8 cellular contexts compared by ENCODE assay signal in the genomic region with DNA sequence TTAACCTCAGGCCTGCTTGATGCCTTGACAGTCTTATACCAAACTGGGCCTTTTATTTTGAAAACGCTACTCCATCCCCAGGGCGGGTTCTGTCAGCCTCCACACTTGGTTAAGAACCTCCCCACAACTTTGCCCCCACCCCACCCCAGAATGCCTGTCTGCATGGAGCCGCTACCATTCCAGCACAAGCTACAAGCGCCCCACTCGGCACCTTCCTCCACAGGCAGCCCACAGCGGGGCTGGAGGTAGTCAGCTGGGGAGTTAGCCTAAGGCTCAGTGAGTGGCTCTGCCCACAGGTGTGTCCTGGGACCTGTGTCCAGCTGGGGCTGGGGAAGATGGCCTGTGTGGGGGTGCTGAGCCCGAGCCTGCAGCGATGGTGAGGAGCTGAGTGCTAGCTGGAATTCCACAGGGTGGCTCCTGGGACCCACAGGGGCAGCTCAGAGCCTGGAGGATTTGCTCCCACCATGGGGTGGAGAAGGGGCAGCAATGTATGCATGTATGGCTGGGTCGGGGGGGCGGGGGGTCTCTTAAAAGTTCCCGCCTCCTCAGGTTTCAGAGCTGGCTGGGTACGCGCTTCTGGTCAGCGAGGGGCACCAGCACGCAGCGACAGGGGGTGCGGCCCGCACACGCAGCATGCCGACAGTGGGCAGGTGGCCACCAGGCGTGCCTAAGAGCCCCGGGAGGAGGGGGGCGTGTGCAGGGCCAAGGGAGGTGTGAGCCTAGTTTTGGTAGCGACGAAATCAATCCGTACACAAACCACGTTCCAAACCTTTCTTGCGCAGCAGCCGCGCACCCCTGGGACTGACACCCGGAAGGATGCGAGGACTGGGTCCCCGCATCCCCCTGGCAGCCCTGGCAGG. TPM values are rescaled to one million over a fixed set of nuclear protein-coding genes. Genes with fewer than 3 reads are reported as not detected.
DNase-seq lines count a peak whose midpoint lies in the region; ATAC-seq and TF ChIP-seq lines count a peak whose summit lies in the region.

No MANE protein-coding gene starts in this region.

- peak; percentile 56 for DNase-seq in activated CD8-positive, alpha-beta memory T cell treated with anti-CD3 and anti-CD28 coated beads for 24 hours
- DNase-seq in activated CD8-positive, alpha-beta memory T cell treated with anti-CD3 and anti-CD28 coated beads, Interleukin-2, amount 10 ng/mL, durations not matched to agents 7 days and 5 days, result no peak
- DNase-seq in caudate nucleus (lab: John Stamatoyannopoulos, UW) (peak in 31 of 61 donors; percentile 22 to 81 (median 47)), memory B cell (ENCODE audit: low spot score in 2 of 2) (no peak), upper lobe of left lung (peak in 1 of 2 donors; percentile 58)

- no peak for TF ChIP-seq EP300 in upper lobe of left lung (IDR thresholded peaks at IDR 0.05)

- H3K36me3 Mint-ChIP-seq in activated CD8-positive, alpha-beta memory T cell treated with anti-CD3 and anti-CD28 coated beads, Interleukin-2, amount 10 ng/mL, durations not matched to agents 7 days and 5 days, result no peaks in the 10 kb centered on the region
- no peaks in the 10 kb centered on the region for H3K36me3 Mint-ChIP-seq in memory B cell

- CTCF ChIA-PET in activated CD8-positive, alpha-beta memory T cell treated with anti-CD3 and anti-CD28 coated beads, Interleukin-2, amount 10 ng/mL, durations not matched to agents 7 days and 5 days (lab: Charles Lee), result interaction anchor here (0.9 to 2.6 kb wide), 3 partner anchors 9 to 213 kb away, joined by 3 to 8 read pairs (median 3); no protein-coding TSS in a partner anchor

- H3K4me1 ChIP-seq in upper lobe of left lung, result peaks cover 11 to 22% (median 14%) of the 10 kb centered on the region in 4 donors

- H3K36me3 ChIP-seq in upper lobe of left lung, result peaks cover 0 to 1% (median 0%) of the 10 kb centered on the region in 4 donors

- ATAC-seq in activated CD8-positive, alpha-beta memory T cell treated with anti-CD3 and anti-CD28 coated beads, Interleukin-2, amount 10 ng/mL, durations not matched to agents 7 days and 5 days, result no peak
- ATAC-seq in memory B cell (ENCODE audit: low read depth) (peak; percentile 40), upper lobe of left lung (ENCODE audit: low FRiP score in 2 of 2) (peak in 1 of 2 donors; percentile 15), GM18511 (IDR thresholded peaks at IDR 0.05; ENCODE audit: unreplicated experiment) (no peak), HG03521 (IDR thresholded peaks at IDR 0.05; ENCODE audit: unreplicated experiment) (no peak), HG03097 (IDR thresholded peaks at IDR 0.05; ENCODE audit: low FRiP score, unreplicated experiment) (no peak)

- TF ChIP-seq POLR2A in upper lobe of left lung (IDR thresholded peaks at IDR 0.05), result no peak

- H3K27ac ChIP-seq in caudate nucleus (ENCODE audit: low read depth, low read length) (peak overlapping the region; percentile 28), upper lobe of left lung (peak overlapping the region; percentile 51 to 73 (median 62))

- peak overlapping the region; percentile 43 to 81 (median 68) for H3K4me3 ChIP-seq in upper lobe of left lung

- no peaks in the 10 kb centered on the region for H3K9me3 Mint-ChIP-seq in activated CD8-positive, alpha-beta memory T cell treated with anti-CD3 and anti-CD28 coated beads, Interleukin-2, amount 10 ng/mL, durations not matched to agents 7 days and 5 days (ENCODE audit: low read depth)
- H3K9me3 Mint-ChIP-seq in memory B cell, result no peaks in the 10 kb centered on the region

- peak in 1 of 6 experiments; percentile 9 for TF ChIP-seq CTCF in upper lobe of left lung (IDR thresholded peaks at IDR 0.05)

- 42 to 84% methylated on average over 4 to 33 of the region's 33 CpGs for WGBS in upper lobe of left lung, 2 donors

- peaks cover 0 to 3% (median 0%) of the 10 kb centered on the region in 4 donors for H3K27me3 ChIP-seq in upper lobe of left lung

- H3K27me3 Mint-ChIP-seq in activated CD8-positive, alpha-beta memory T cell treated with anti-CD3 and anti-CD28 coated beads, Interleukin-2, amount 10 ng/mL, durations not matched to agents 7 days and 5 days, result peaks cover 20% of the 10 kb centered on the region
- H3K27me3 Mint-ChIP-seq in memory B cell, result peaks cover 20% of the 10 kb centered on the region

- no peaks in the 10 kb centered on the region for H3K9me3 ChIP-seq in upper lobe of left lung

- no peak overlapping the region for H3K4me3 Mint-ChIP-seq in activated CD8-positive, alpha-beta memory T cell treated with anti-CD3 and anti-CD28 coated beads, Interleukin-2, amount 10 ng/mL, durations not matched to agents 7 days and 5 days
- H3K4me3 Mint-ChIP-seq in memory B cell, result peak overlapping the region; percentile 76

- no peaks in the 10 kb centered on the region for H3K4me1 Mint-ChIP-seq in activated CD8-positive, alpha-beta memory T cell treated with anti-CD3 and anti-CD28 coated beads, Interleukin-2, amount 10 ng/mL, durations not matched to agents 7 days and 5 days
- peaks cover 2% of the 10 kb centered on the region for H3K4me1 Mint-ChIP-seq in memory B cell

- H3K27ac Mint-ChIP-seq in activated CD8-positive, alpha-beta memory T cell treated with anti-CD3 and anti-CD28 coated beads, Interleukin-2, amount 10 ng/mL, durations not matched to agents 7 days and 5 days, result no peak overlapping the region
- no peak overlapping the region for H3K27ac Mint-ChIP-seq in memory B cell

RNA-seq across cellular contexts. Expression of a gene that starts 0.9 kb away (rescaled TPM):
- not detected for total RNA-seq in activated CD8-positive, alpha-beta memory T cell treated with anti-CD3 and anti-CD28 coated beads, Interleukin-2, amount 10 ng/mL, durations not matched to agents 7 days and 5 days
- total RNA-seq in upper lobe of left lung, result 1 to 10 TPM in 5 of 6 donors, not detected in 1; 3.2 to 8.9 (median 6.0) TPM

RNA-seq across cellular contexts. Expression of a gene that starts 15.2 kb away (rescaled TPM):
- not detected for total RNA-seq in activated CD8-positive, alpha-beta memory T cell treated with anti-CD3 and anti-CD28 coated beads, Interleukin-2, amount 10 ng/mL, durations not matched to agents 7 days and 5 days
- total RNA-seq in upper lobe of left lung, result under 1 TPM in 3 of 6 donors, not detected in 3; 0.64 to 0.76 (median 0.66) TPM

RNA-seq across cellular contexts. Expression of a gene that starts 45.4 kb away (rescaled TPM):
- total RNA-seq in activated CD8-positive, alpha-beta memory T cell treated with anti-CD3 and anti-CD28 coated beads, Interleukin-2, amount 10 ng/mL, durations not matched to agents 7 days and 5 days, result not detected
- total RNA-seq in upper lobe of left lung, result 1 to 10 TPM in 1 of 6 donors, under 1 TPM in 1, not detected in 4; 0.91 to 6.5 TPM

Comparison
In these comparisons a context has a peak if more than half of its experiments do, and no peak if none do; other contexts are left out.
1. DNase-seq: peak in activated CD8-positive, alpha-beta memory T cell treated with anti-CD3 and anti-CD28 coated beads for 24 hours (single experiment) and caudate nucleus (31 of 61); none in activated CD8-positive, alpha-beta memory T cell treated with anti-CD3 and anti-CD28 coated beads, Interleukin-2, amount 10 ng/mL, durations not matched to agents 7 days and 5 days (single experiment) and memory B cell (0 of 2).